In genomic region chr15:23422946-23423708, GRCh38 we compare ENCODE assay signal across 1 cellular context.
TF ChIP-seq lines count a peak whose summit lies in the region.

No MANE protein-coding gene starts in this region.

TF ChIP-seq in IMR-90, 13 proteins besides CTCF, POLR2A, EP300 and RAD21 (continued from another document):
- TF ChIP-seq ELK1 (IDR thresholded peaks at IDR 0.05; ENCODE audit: borderline replicate concordance, low read depth, low read length): no peak
